Comparison of ENCODE assay signal across 18 cellular contexts in genomic region chr5:125914471-125914870, GRCh38.
"Had no signal": no experiment of that assay in that cellular context is flagged by ENCODE, and none has a peak within 500 bp of the region (broad histone marks: within the 10 kb centered on the region; RNA-seq: fewer than 3 reads in every experiment).

No MANE protein-coding gene starts in this region.

- H3K9me3 ChIP-seq: tibial artery had no signal

- H3K4me3 ChIP-seq: cardiac muscle cell, left ventricle myocardium inferior, tibial artery had no signal

- H3K36me3 ChIP-seq: cardiac muscle cell, left ventricle myocardium inferior, tibial artery had no signal

- DNase-seq: activated CD8-positive, alpha-beta memory T cell treated with anti-CD3 and anti-CD28 coated beads for 24 hours; activated CD8-positive, alpha-beta memory T cell treated with anti-CD3 and anti-CD28 coated beads, Interleukin-2, amount 50 U/mL, for 4 hours; activated naive CD4-positive, alpha-beta T cell treated with Interleukin-2 at 50 U/mL for 16 hours; activated naive CD8-positive, alpha-beta T cell treated with anti-CD3 and anti-CD28 coated beads for 36 hours; activated T-cell treated with anti-CD3 and anti-CD28 coated beads, Interleukin-2, amount 50 U/mL, for 24 hours; foreskin melanocyte; left ventricle myocardium inferior; mammary epithelial cell; midbrain; natural killer cell; stimulated activated CD4-positive, alpha-beta T cell treated with anti-CD3 and anti-CD28 coated beads, Interleukin-1b, Interleukin-23, amount 100 ng/mL, for 48 hours; substantia nigra; SW 1271; T-helper 17 cell; tibial artery had no signal

- H3K27me3 ChIP-seq: cardiac muscle cell, tibial artery had no signal

- H3K27ac ChIP-seq: cardiac muscle cell, epithelial cell of prostate, left ventricle myocardium inferior, tibial artery, VCaP had no signal

- H3K4me1 ChIP-seq: left ventricle myocardium inferior, tibial artery had no signal
